13 cellular contexts compared by ENCODE assay signal in the genomic region with DNA sequence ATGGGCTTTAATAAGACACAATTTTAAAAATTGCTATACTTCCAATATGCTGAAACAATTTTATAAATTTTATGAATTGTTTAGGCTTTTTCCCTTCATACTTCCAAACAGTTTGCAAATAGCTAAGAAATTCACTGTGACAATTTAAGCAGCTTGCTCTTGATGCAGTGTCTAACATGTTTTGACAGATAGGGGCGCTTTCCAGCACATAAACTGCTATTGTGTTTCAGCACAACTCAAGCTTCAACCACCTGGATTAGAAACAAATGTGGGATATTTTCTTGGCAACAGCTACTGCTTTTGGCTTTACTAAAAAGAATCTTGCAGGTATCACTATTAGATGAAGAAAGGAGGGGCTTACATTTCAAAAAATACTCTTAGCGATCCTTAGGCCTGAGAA.
"Had no signal": no experiment of that assay in that cellular context is flagged by ENCODE, and none has a peak within 500 bp of the region (broad histone marks: within the 10 kb centered on the region; RNA-seq: fewer than 3 reads in every experiment).

No MANE protein-coding gene starts in this region.

- H3K27ac Mint-ChIP-seq: activated CD4-positive, alpha-beta memory T cell treated with anti-CD3 and anti-CD28 coated beads, Interleukin-2, amount 10 ng/mL, durations not matched to agents 7 days and 5 days; activated CD4-positive, alpha-beta T cell treated with anti-CD3 and anti-CD28 coated beads for 36 hours; activated T-helper 1 cell treated with anti-CD3 and anti-CD28 coated beads, Interleukin-12 subunit alpha, Interleukin-12 subunit beta, Interleukin-2, Interleukin-4 antibody, amounts not matched to agents 30 ng/mL and 10 ng/mL and 1 ng/mL, durations not matched to agents 14 hours and 24 hours and 36 hours; memory B cell; nephron; type B pancreatic cell had no signal

- DNase-seq: activated CD4-positive, alpha-beta memory T cell treated with anti-CD3 and anti-CD28 coated beads, Interleukin-2, amount 10 ng/mL, durations not matched to agents 7 days and 5 days; activated CD4-positive, alpha-beta T cell treated with anti-CD3 and anti-CD28 coated beads for 36 hours; activated naive CD4-positive, alpha-beta T cell; aorta; left lung; stimulated activated CD4-positive, alpha-beta T cell treated with anti-CD3 and anti-CD28 coated beads, Interleukin-4, amount 100 ng/mL, for 1 hour; stimulated activated CD8-positive, alpha-beta memory T cell treated with anti-CD3 and anti-CD28 coated beads, Interleukin-4, amount 100 ng/mL, for 48 hours; stimulated activated naive CD8-positive, alpha-beta T cell treated with anti-CD3 and anti-CD28 coated beads, Interleukin-15, Interleukin-2, amounts not matched to agents 100 U/mL and 50 U/mL, for 24 hours had no signal

- H3K27ac ChIP-seq: left lung, suprapubic skin had no signal

- ATAC-seq: activated CD4-positive, alpha-beta T cell treated with anti-CD3 and anti-CD28 coated beads for 36 hours; left lung; stimulated activated naive CD8-positive, alpha-beta T cell treated with anti-CD3 and anti-CD28 coated beads, Interleukin-15, Interleukin-2, amounts not matched to agents 100 U/mL and 50 U/mL, for 24 hours had no signal

- H3K4me3 Mint-ChIP-seq: activated CD4-positive, alpha-beta memory T cell treated with anti-CD3 and anti-CD28 coated beads, Interleukin-2, amount 10 ng/mL, durations not matched to agents 7 days and 5 days; activated CD4-positive, alpha-beta T cell treated with anti-CD3 and anti-CD28 coated beads for 36 hours; activated T-helper 1 cell treated with anti-CD3 and anti-CD28 coated beads, Interleukin-12 subunit alpha, Interleukin-12 subunit beta, Interleukin-2, Interleukin-4 antibody, amounts not matched to agents 30 ng/mL and 10 ng/mL and 1 ng/mL, durations not matched to agents 14 hours and 24 hours and 36 hours; memory B cell; nephron; type B pancreatic cell had no signal

- H3K36me3 ChIP-seq: left lung, suprapubic skin had no signal

- H3K4me1 ChIP-seq: left lung, suprapubic skin had no signal

- H3K4me3 ChIP-seq: left lung, suprapubic skin had no signal

- H3K4me1 Mint-ChIP-seq: memory B cell, nephron had no signal

- H3K27me3 ChIP-seq: left lung, suprapubic skin had no signal

- H3K36me3 Mint-ChIP-seq: memory B cell had no signal

- H3K27me3 Mint-ChIP-seq: activated CD4-positive, alpha-beta memory T cell treated with anti-CD3 and anti-CD28 coated beads, Interleukin-2, amount 10 ng/mL, durations not matched to agents 7 days and 5 days; activated CD4-positive, alpha-beta T cell treated with anti-CD3 and anti-CD28 coated beads for 36 hours; memory B cell; type B pancreatic cell had no signal

- H3K9me3 ChIP-seq: suprapubic skin had no signal
